8 cellular contexts compared by ENCODE assay signal in genomic region chr2:113324684-113325160, GRCh38. TPM values are rescaled to one million over a fixed set of nuclear protein-coding genes. Genes with fewer than 3 reads are reported as not detected.
A peak's percentile ranks its signal among the peaks of the same experiment; 100 is the strongest.
DNase-seq lines count a peak whose midpoint lies in the region; ATAC-seq, FAIRE-seq and TF ChIP-seq lines count a peak whose summit lies in the region.

No MANE protein-coding gene starts in this region.

- peaks cover 3% of the 10 kb centered on the region for H3K36me3 Mint-ChIP-seq in central memory CD8-positive, alpha-beta T cell (ENCODE audit: insufficient read depth)

- H3K4me1 Mint-ChIP-seq in central memory CD8-positive, alpha-beta T cell: peaks cover 5% of the 10 kb centered on the region

- TF ChIP-seq POLR2A in GM12891 (IDR thresholded peaks at IDR 0.05; ENCODE audit: low read depth, low read length): no peak

- no peak for ATAC-seq in central memory CD8-positive, alpha-beta T cell (replicated peaks; ENCODE audit: extremely low read depth, poor library complexity, severe bottlenecking)
- ATAC-seq in left colon: peak; percentile 86
- no peak for ATAC-seq in GM18907 (IDR thresholded peaks at IDR 0.05; ENCODE audit: unreplicated experiment)
- no peak for ATAC-seq in HG02610 (IDR thresholded peaks at IDR 0.05; ENCODE audit: unreplicated experiment)

- DNase-seq in GM12891 (ENCODE audit: insufficient read length, low spot score): peak; percentile 62
- peak; percentile 25 for DNase-seq in NCI-H187 treated with DMSO at 0.1 percent for 48 hours (lab: John Stamatoyannopoulos, UW)
- peak; percentile 19 for DNase-seq in UCSD-AML1 (lab: John Stamatoyannopoulos, UW; ENCODE audit: unreplicated experiment)
- DNase-seq in central memory CD8-positive, alpha-beta T cell (ENCODE audit: low spot score in 2 of 2): no peak
- DNase-seq in left colon: peak; percentile 43 to 58
- DNase-seq in stimulated activated CD4-positive, alpha-beta T cell treated with anti-CD3 and anti-CD28 coated beads, Interleukin-2, amount 100 ng/mL, for 48 hours: peak; percentile 19 to 42

- peaks cover 71% of the 10 kb centered on the region for H3K27me3 Mint-ChIP-seq in central memory CD8-positive, alpha-beta T cell

- H3K9me3 Mint-ChIP-seq in central memory CD8-positive, alpha-beta T cell: no peaks in the 10 kb centered on the region

- peak overlapping the region; percentile 27 for H3K4me3 Mint-ChIP-seq in central memory CD8-positive, alpha-beta T cell

- intact Hi-C loops in left colon (cut with DNase I, micrococcal nuclease): no loop called here

- peak overlapping the region; percentile 48 for H3K27ac Mint-ChIP-seq in central memory CD8-positive, alpha-beta T cell (ENCODE audit: low read depth)

- FAIRE-seq in GM12891 (lab: Jason Lieb, UNC): no peak

TF ChIP-seq in GM12891, 5 proteins besides CTCF, POLR2A, EP300 and RAD21:
- TF ChIP-seq POLR2AphosphoS5 (IDR thresholded peaks at IDR 0.05; ENCODE audit: low read depth, low read length) (no peak), PAX5 (IDR thresholded peaks at IDR 0.05; ENCODE audit: insufficient read depth, low read length, severe bottlenecking) (no peak), SPI1 (IDR thresholded peaks at IDR 0.05; ENCODE audit: low read depth, low read length) (no peak), TAF1 (IDR thresholded peaks at IDR 0.05; ENCODE audit: low read depth, low read length) (no peak)

RNA-seq across cellular contexts. Expression of gene PAX8, which starts 46.0 kb away (rescaled TPM):
- not detected for polyA plus RNA-seq in GM12891 (2012; ENCODE audit: low read depth, missing spikeins)
- total RNA-seq in left colon: 10 to 100 TPM in 1 of 2 donors, 1 to 10 TPM in 1; 1.3 to 13.2 TPM

Comparison
In these comparisons a context has a peak if more than half of its experiments do, and no peak if none do; other contexts are left out.
1. DNase-seq: peak in GM12891 (single experiment), NCI-H187 treated with DMSO at 0.1 percent for 48 hours (single experiment), UCSD-AML1 (single experiment), left colon (2 of 2) and stimulated activated CD4-positive, alpha-beta T cell treated with anti-CD3 and anti-CD28 coated beads, Interleukin-2, amount 100 ng/mL, for 48 hours (2 of 2); none in central memory CD8-positive, alpha-beta T cell (0 of 2).